8 cellular contexts compared by ENCODE assay signal in genomic region chr12:57238854-57239554, GRCh38. TPM values are rescaled to one million over a fixed set of nuclear protein-coding genes. Genes with fewer than 3 reads are reported as not detected.
DNase-seq lines count a peak whose midpoint lies in the region; ATAC-seq and TF ChIP-seq lines count a peak whose summit lies in the region.

No MANE protein-coding gene starts in this region.

- peak; percentile 100 for TF ChIP-seq CTCF in C4-2B (conservative IDR thresholded peaks at IDR 0.05)

- CTCF ChIA-PET in activated CD4-positive, alpha-beta memory T cell treated with anti-CD3 and anti-CD28 coated beads, Interleukin-2, amount 10 ng/mL, durations not matched to agents 7 days and 5 days (lab: Charles Lee), result interaction anchor here (0.6 to 12.1 kb wide), 12 partner anchors 9 to 609 kb away, joined by 3 to 253 read pairs (median 4); partner anchors contain the start of genes BAZ2A, NEMP1, NXPH4 and PIP4K2C

- no peaks in the 10 kb centered on the region for H3K9me3 ChIP-seq in mesenchymal stem cell (ENCODE audit: control insufficient read depth, low read length)

- peaks cover 2% of the 10 kb centered on the region for H3K79me1 ChIP-seq in mesenchymal stem cell (replicated peaks; ENCODE audit: low read length, poor library complexity, severe bottlenecking)

- no peak overlapping the region for H2AK5ac ChIP-seq in mesenchymal stem cell (ENCODE audit: low read length, severe bottlenecking)

- peak overlapping the region; percentile 74 for H2BK120ac ChIP-seq in mesenchymal stem cell (ENCODE audit: low read depth, low read length)

- H3K9me3 Mint-ChIP-seq in activated CD4-positive, alpha-beta memory T cell treated with anti-CD3 and anti-CD28 coated beads, Interleukin-2, amount 10 ng/mL, durations not matched to agents 7 days and 5 days, result no peaks in the 10 kb centered on the region

- peak overlapping the region; percentile 54 to 73 for H3K18ac ChIP-seq in mesenchymal stem cell (ENCODE audit: low read depth in 1 of 2, low read length in 2 of 2)

- peak overlapping the region in 1 of 2 experiments; percentile 42 for H3K4ac ChIP-seq in mesenchymal stem cell (ENCODE audit: low read depth in 1 of 2, low read length in 2 of 2)

- peak overlapping the region; percentile 83 for H3K27ac Mint-ChIP-seq in activated CD4-positive, alpha-beta memory T cell treated with anti-CD3 and anti-CD28 coated beads, Interleukin-2, amount 10 ng/mL, durations not matched to agents 7 days and 5 days

- POLR2A ChIA-PET in activated CD4-positive, alpha-beta memory T cell treated with anti-CD3 and anti-CD28 coated beads, Interleukin-2, amount 10 ng/mL, durations not matched to agents 7 days and 5 days (lab: Charles Lee), result interaction anchor here (0.9 to 4.5 kb wide), 7 partner anchors 9 to 191 kb away, joined by 3 to 51 read pairs (median 6); partner anchors contain the start of genes SHMT2 and STAT6

- peaks cover 32% of the 10 kb centered on the region for H3K36me3 Mint-ChIP-seq in activated CD4-positive, alpha-beta memory T cell treated with anti-CD3 and anti-CD28 coated beads, Interleukin-2, amount 10 ng/mL, durations not matched to agents 7 days and 5 days (ENCODE audit: low read depth)

- peak overlapping the region; percentile 68 for H4K91ac ChIP-seq in mesenchymal stem cell (ENCODE audit: low read length)

- peak overlapping the region; percentile 84 for H3K4me2 ChIP-seq in mesenchymal stem cell (ENCODE audit: low read length, poor library complexity, severe bottlenecking)

- peak; percentile 53 for ATAC-seq in HG03457 (IDR thresholded peaks at IDR 0.05; ENCODE audit: unreplicated experiment)

- peak overlapping the region in 1 of 2 experiments; percentile 81 for H3K23ac ChIP-seq in mesenchymal stem cell (ENCODE audit: low read length in 2 of 2)

- peaks cover 53% of the 10 kb centered on the region for H3K4me1 ChIP-seq in mesenchymal stem cell (ENCODE audit: control insufficient read depth, insufficient read depth, low read depth, low read length)

- H2BK15ac ChIP-seq in mesenchymal stem cell (ENCODE audit: low read depth, poor library complexity, severe bottlenecking), result peak overlapping the region; percentile 64

- H4K8ac ChIP-seq in mesenchymal stem cell (ENCODE audit: low read length), result peak overlapping the region; percentile 93

- peak overlapping the region in 1 of 2 experiments; percentile 44 for H3K14ac ChIP-seq in mesenchymal stem cell (ENCODE audit: low read length in 2 of 2)

- peak overlapping the region; percentile 88 for H3K9ac ChIP-seq in mesenchymal stem cell (ENCODE audit: low read length)

- H3K4me1 Mint-ChIP-seq in activated CD4-positive, alpha-beta memory T cell treated with anti-CD3 and anti-CD28 coated beads, Interleukin-2, amount 10 ng/mL, durations not matched to agents 7 days and 5 days, result peaks cover 79% of the 10 kb centered on the region

- H2BK5ac ChIP-seq in mesenchymal stem cell (ENCODE audit: low read depth, low read length, poor library complexity, severe bottlenecking), result no peak overlapping the region

- WGBS in mesenchymal stem cell, result 3% methylated on average over 28 of the region's 47 CpGs

- peak overlapping the region; percentile 95 for H3K4me3 Mint-ChIP-seq in activated CD4-positive, alpha-beta memory T cell treated with anti-CD3 and anti-CD28 coated beads, Interleukin-2, amount 10 ng/mL, durations not matched to agents 7 days and 5 days

- H3K27me3 Mint-ChIP-seq in activated CD4-positive, alpha-beta memory T cell treated with anti-CD3 and anti-CD28 coated beads, Interleukin-2, amount 10 ng/mL, durations not matched to agents 7 days and 5 days, result peaks cover 48% of the 10 kb centered on the region

- H3K27ac ChIP-seq in C4-2B (peak overlapping the region; percentile 34; the same call in 1 of the 2 replicates), mesenchymal stem cell (ENCODE audit: low read length, poor library complexity, severe bottlenecking) (no peak overlapping the region)

- no peak overlapping the region for H2BK12ac ChIP-seq in mesenchymal stem cell (ENCODE audit: low read length in 2 of 2)

- peaks cover 11 to 25% of the 10 kb centered on the region in 2 experiments for H3K36me3 ChIP-seq in mesenchymal stem cell (ENCODE audit: control insufficient read depth in 1 of 2, insufficient read depth in 2 of 2, low read depth in 1 of 2, low read length in 2 of 2)

- peaks cover 42 to 76% of the 10 kb centered on the region in 2 experiments for H3K27me3 ChIP-seq in mesenchymal stem cell (ENCODE audit: control insufficient read depth in 1 of 2, insufficient read depth in 1 of 2, low read length in 2 of 2)

- DNase-seq in GM19238 (ENCODE audit: insufficient read length, low spot score), result peak; percentile 94
- peak; percentile 63 for DNase-seq in NCI-H748 treated with DMSO at 0.1 percent for 48 hours (lab: John Stamatoyannopoulos, UW)
- peak; percentile 92 for DNase-seq in activated CD4-positive, alpha-beta memory T cell treated with anti-CD3 and anti-CD28 coated beads, Interleukin-2, amount 10 ng/mL, durations not matched to agents 7 days and 5 days
- peak; percentile 77 for DNase-seq in effector CD8-positive, alpha-beta T cell (lab: John Stamatoyannopoulos, UW)
- peak; percentile 90 for DNase-seq in mesenchymal stem cell
- peak; percentile 60 for DNase-seq in stimulated activated CD8-positive, alpha-beta memory T cell treated with anti-CD3 and anti-CD28 coated beads, Interleukin-12 subunit alpha, Interleukin-12 subunit beta, amount 100 ng/mL, for 24 hours (ENCODE audit: extremely low read depth)

- H2AFZ ChIP-seq in mesenchymal stem cell (ENCODE audit: low read depth, low read length), result peak overlapping the region; percentile 54

- H3K4me3 ChIP-seq in mesenchymal stem cell (ENCODE audit: insufficient read depth in 1 of 2, low read depth in 1 of 2, low read length in 2 of 2), result peak overlapping the region; percentile 47 to 81

RNA-seq across cellular contexts. Expression of gene SHMT2, which starts 9.5 kb away (rescaled TPM):
- 100 to 1,000 TPM; 224 to 244 TPM for total RNA-seq in activated CD4-positive, alpha-beta memory T cell treated with anti-CD3 and anti-CD28 coated beads, Interleukin-2, amount 10 ng/mL, durations not matched to agents 7 days and 5 days
- 196 TPM for polyA plus RNA-seq in mesenchymal stem cell (2013, experiment 1 of 2)
- polyA plus RNA-seq in mesenchymal stem cell (2013, experiment 2 of 2), result 196 TPM

RNA-seq across cellular contexts. Expression of gene STAC3, which starts 12.0 kb away (rescaled TPM):
- total RNA-seq in activated CD4-positive, alpha-beta memory T cell treated with anti-CD3 and anti-CD28 coated beads, Interleukin-2, amount 10 ng/mL, durations not matched to agents 7 days and 5 days, result 1 to 10 TPM; 4.1 to 4.5 TPM
- polyA plus RNA-seq in mesenchymal stem cell (2013, experiment 1 of 2), result 0.61 TPM
- 0.21 TPM for polyA plus RNA-seq in mesenchymal stem cell (2013, experiment 2 of 2)

RNA-seq across cellular contexts. Expression of gene NXPH4, which starts 22.4 kb away (rescaled TPM):
- 1 to 10 TPM in 1 of 2 experiments, under 1 TPM in 1; 0.81 to 1.1 TPM for total RNA-seq in activated CD4-positive, alpha-beta memory T cell treated with anti-CD3 and anti-CD28 coated beads, Interleukin-2, amount 10 ng/mL, durations not matched to agents 7 days and 5 days
- 1.8 TPM for polyA plus RNA-seq in mesenchymal stem cell (2013, experiment 1 of 2)
- polyA plus RNA-seq in mesenchymal stem cell (2013, experiment 2 of 2), result 1.6 TPM
